ENCODE assay signal across 26 cellular contexts in genomic region chr5:86977185-86977584, GRCh38.
DNase-seq lines count a peak whose midpoint lies in the region; ATAC-seq and TF ChIP-seq lines count a peak whose summit lies in the region.
"Had no signal": no experiment of that assay in that cellular context is flagged by ENCODE, and none has a peak within 500 bp of the region (broad histone marks: within the 10 kb centered on the region; RNA-seq: fewer than 3 reads in every experiment).

No MANE protein-coding gene starts in this region.

- H3K27ac ChIP-seq in upper lobe of right lung: no peak overlapping the region
- H3K27ac ChIP-seq: 22Rv1, dorsolateral prefrontal cortex, foreskin keratinocyte, neutrophil, tibial artery had no signal

- ATAC-seq in upper lobe of right lung: peak; percentile 55
- ATAC-seq: foreskin keratinocyte; stimulated activated naive CD8-positive, alpha-beta T cell treated with anti-CD3 and anti-CD28 coated beads, Interleukin-15, Interleukin-2, amounts not matched to agents 100 U/mL and 50 U/mL, for 24 hours; T-cell had no signal

- TF ChIP-seq CTCF in fibroblast of villous mesenchyme (IDR thresholded peaks at IDR 0.05; ENCODE audit: insufficient read depth, low read depth, low read length) (no peak), upper lobe of right lung (IDR thresholded peaks at IDR 0.05) (no peak)

- H3K27me3 ChIP-seq in upper lobe of right lung: no peaks in the 10 kb centered on the region
- H3K27me3 ChIP-seq: dorsolateral prefrontal cortex, foreskin keratinocyte, neutrophil, tibial artery had no signal

- DNase-seq in SIG-M5 treated with dmso at 0.1 percent for 504 hours (lab: John Stamatoyannopoulos, UW; ENCODE audit: unreplicated experiment) (peak; percentile 35), SIG-M5 (lab: John Stamatoyannopoulos, UW) (no peak), NOMO-1 treated with DMSO at 0.1 percent for 48 hours (lab: John Stamatoyannopoulos, UW; ENCODE audit: unreplicated experiment) (peak; percentile 75), fibroblast of villous mesenchyme (ENCODE audit: low read depth) (peak; percentile 74), upper lobe of right lung (no peak), glomerular visceral epithelial cell (ENCODE audit: extremely low spot score) (no peak), NCI-H524 (lab: John Stamatoyannopoulos, UW) (no peak), HPDE6-E6E7 (ENCODE audit: extremely low spot score) (no peak)
- DNase-seq: activated CD4-positive, alpha-beta T cell treated with anti-CD3 and anti-CD28 coated beads for 4 hours; activated naive CD4-positive, alpha-beta T cell treated with anti-CD3 and anti-CD28 coated beads, Interleukin-2, amount 50 U/mL, for 16 hours; activated T-cell treated with anti-CD3 and anti-CD28 coated beads, Interleukin-2, amount 50 U/mL, for 48 hours; anterior cingulate cortex; central memory CD4-positive, alpha-beta T cell; dorsolateral prefrontal cortex; mammary epithelial cell; NCI-H1436; NCI-H510A; SHP77 treated with DMSO at 0.1 percent for 48 hours; stimulated activated CD4-positive, alpha-beta T cell treated with anti-CD3 and anti-CD28 coated beads, Interleukin-4, amount 100 ng/mL, for 24 hours; stimulated activated naive CD8-positive, alpha-beta T cell treated with anti-CD3 and anti-CD28 coated beads, Interleukin-15, Interleukin-2, amounts not matched to agents 100 U/mL and 50 U/mL, for 24 hours; T-cell; tibial artery had no signal

- H3K4me1 ChIP-seq in upper lobe of right lung: peaks cover 14% of the 10 kb centered on the region
- H3K4me1 ChIP-seq: foreskin keratinocyte, HAP-1 had no signal

- intact Hi-C loops in upper lobe of right lung (cut with DNase I): no loop called here

- no peak overlapping the region for H3K4me3 ChIP-seq in fibroblast of villous mesenchyme (ENCODE audit: low read depth, low read length)
- no peak overlapping the region for H3K4me3 ChIP-seq in upper lobe of right lung
- H3K4me3 ChIP-seq: dorsolateral prefrontal cortex, HAP-1, tibial artery had no signal

- H3K9me3 ChIP-seq in upper lobe of right lung: no peaks in the 10 kb centered on the region
- H3K9me3 ChIP-seq: HAP-1, neutrophil, tibial artery had no signal

- no peaks in the 10 kb centered on the region for H3K36me3 ChIP-seq in upper lobe of right lung
- H3K36me3 ChIP-seq: HAP-1, neutrophil, tibial artery had no signal

Comparison
In these comparisons a context has a peak if more than half of its experiments do, and no peak if none do; other contexts are left out.
1. DNase-seq: peak in SIG-M5 treated with dmso at 0.1 percent for 504 hours (single experiment), NOMO-1 treated with DMSO at 0.1 percent for 48 hours (single experiment) and fibroblast of villous mesenchyme (single experiment); none in SIG-M5 (single experiment), upper lobe of right lung (single experiment), glomerular visceral epithelial cell (single experiment), NCI-H524 (0 of 2) and HPDE6-E6E7 (single experiment).